ENCODE assay signal across 8 cellular contexts in genomic region chr2:112121682-112122254, GRCh38. TPM values are rescaled to one million over a fixed set of nuclear protein-coding genes. Genes with fewer than 3 reads are reported as not detected.
DNase-seq lines count a peak whose midpoint lies in the region; ATAC-seq and TF ChIP-seq lines count a peak whose summit lies in the region.

No MANE protein-coding gene starts in this region.

- ATAC-seq in HG02798 (IDR thresholded peaks at IDR 0.05; ENCODE audit: poor library complexity, unreplicated experiment): no peak

- no peak overlapping the region for H3K4me3 ChIP-seq in AG04449 (ENCODE audit: low read depth, low read length)

- POLR2A ChIA-PET in AG04449 (lab: Yijun Ruan, JAX): no interaction called here

- DNase-seq in AG04449 (ENCODE audit: low read depth, low spot score) (no peak), GF-D8 (lab: John Stamatoyannopoulos, UW) (peak; percentile 27), NCI-H2171 treated with DMSO at 0.1 percent for 48 hours (lab: John Stamatoyannopoulos, UW) (peak; percentile 55), glomerular endothelial cell (ENCODE audit: extremely low read depth, low read depth, low spot score) (peak; percentile 42), 8988T (no peak)
- peak; percentile 9 for DNase-seq in activated CD8-positive, alpha-beta memory T cell treated with anti-CD3 and anti-CD28 coated beads, Interleukin-2, amount 50 U/mL, for 1 hour (ENCODE audit: extremely low read depth)
- DNase-seq in stimulated activated CD4-positive, alpha-beta T cell treated with anti-CD3 and anti-CD28 coated beads, Interleukin-4, amount 100 ng/mL, for 24 hours: peak; percentile 65

- peak; percentile 39 for TF ChIP-seq CTCF in AG04449 (IDR thresholded peaks at IDR 0.05; ENCODE audit: insufficient read depth, low read length, missing control alignments)

- CTCF ChIA-PET in AG04449 (lab: Yijun Ruan, JAX): interaction anchor here (0.7 to 4.2 kb wide), 32 partner anchors 11 to 603 kb away, joined by 3 to 58 read pairs (median 4); partner anchors contain the start of genes FBLN7, RGPD8 and ZC3H8

RNA-seq across cellular contexts. Expression of gene FBLN7, which starts 16.4 kb away (rescaled TPM):
- total RNA-seq in glomerular endothelial cell: 2.2 and 5.8 TPM in 2 replicates

Comparison
In these comparisons a context has a peak if more than half of its experiments do, and no peak if none do; other contexts are left out.
1. DNase-seq: peak in GF-D8 (single experiment), NCI-H2171 treated with DMSO at 0.1 percent for 48 hours (single experiment), activated CD8-positive, alpha-beta memory T cell treated with anti-CD3 and anti-CD28 coated beads, Interleukin-2, amount 50 U/mL, for 1 hour (single experiment), glomerular endothelial cell (single experiment) and stimulated activated CD4-positive, alpha-beta T cell treated with anti-CD3 and anti-CD28 coated beads, Interleukin-4, amount 100 ng/mL, for 24 hours (single experiment); none in AG04449 (single experiment) and 8988T (single experiment).